In the genomic region with DNA sequence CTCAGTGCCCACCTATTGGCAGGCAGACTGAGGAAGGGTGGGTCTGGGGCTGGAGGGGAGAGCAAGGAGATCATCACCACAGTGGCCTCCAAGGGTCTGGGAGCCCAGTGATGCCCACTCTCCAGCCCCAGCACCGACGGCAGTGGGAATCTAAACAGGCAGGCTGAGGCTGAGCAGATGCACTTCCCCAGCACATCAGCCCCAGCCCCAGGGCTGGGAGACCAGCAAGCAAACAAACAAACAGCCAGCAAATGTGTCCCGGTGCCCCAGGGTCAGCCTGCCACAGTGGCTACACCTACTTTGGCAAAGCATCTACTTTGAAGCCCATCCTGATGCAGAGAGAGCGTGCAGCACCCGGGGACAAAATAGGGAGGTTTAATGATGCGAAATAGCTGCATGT, we compare ENCODE assay signal across 26 cellular contexts.
"Had no signal": no experiment of that assay in that cellular context is flagged by ENCODE, and none has a peak within 500 bp of the region (broad histone marks: within the 10 kb centered on the region; RNA-seq: fewer than 3 reads in every experiment).

No MANE protein-coding gene starts in this region.

- H3K9me3 Mint-ChIP-seq: dendritic cell treated with granulocyte-macrophage colony-stimulating factor and Interleukin-4, amounts not matched to agents 40 ng/mL and 50 ng/mL, for 4 days; endodermal cell; nephron had no signal

- H3K27ac ChIP-seq: ovary, right lobe of liver, testis, VCaP had no signal

- H3K4me3 Mint-ChIP-seq: activated naive CD8-positive, alpha-beta T cell; activated T-cell treated with anti-CD3 and anti-CD28 coated beads, Interleukin-2, amount 50 U/mL, for 72 hours; central memory CD8-positive, alpha-beta T cell; dendritic cell treated with granulocyte-macrophage colony-stimulating factor and Interleukin-4, amounts not matched to agents 40 ng/mL and 50 ng/mL, for 4 days; endodermal cell; nephron had no signal

- H3K4me1 ChIP-seq: right lobe of liver, testis had no signal

- H3K9me3 ChIP-seq: ovary, right lobe of liver, testis had no signal

- H3K4me1 Mint-ChIP-seq: nephron had no signal

- H3K36me3 Mint-ChIP-seq: activated naive CD8-positive, alpha-beta T cell had no signal

- H3K4me3 ChIP-seq: ovary, right lobe of liver, testis had no signal

- DNase-seq: activated CD4-positive, alpha-beta T cell treated with anti-CD3 and anti-CD28 coated beads for 4 hours; activated CD4-positive, alpha-beta T cell treated with anti-CD3 and anti-CD28 coated beads, Interleukin-2, amount 50 U/mL, for 4 hours; activated effector memory CD4-positive, alpha-beta T cell treated with Interleukin-2 at 50 U/mL for 16 hours; activated naive CD4-positive, alpha-beta T cell treated with Interleukin-2 at 50 U/mL for 16 hours; activated T-cell treated with anti-CD3 and anti-CD28 coated beads for 4 hours; activated T-cell treated with anti-CD3 and anti-CD28 coated beads, Interleukin-2, amount 50 U/mL, for 72 hours; anterior cingulate cortex; endodermal cell; foreskin fibroblast; head of caudate nucleus; hippocampal formation; left cardiac atrium; left ventricle myocardium superior; ovary; right lobe of liver; stimulated activated CD4-positive, alpha-beta T cell treated with anti-CD3 and anti-CD28 coated beads, Interleukin-12 subunit alpha, Interleukin-12 subunit beta, amount 100 ng/mL, for 4 hours; stimulated activated CD4-positive, alpha-beta T cell treated with anti-CD3 and anti-CD28 coated beads, Interleukin-4, amount 100 ng/mL, for 1 hour; stimulated activated naive CD8-positive, alpha-beta T cell treated with anti-CD3 and anti-CD28 coated beads, Interleukin-15, Interleukin-2, amounts not matched to agents 100 U/mL and 50 U/mL, for 24 hours; testis; trophoblast cell had no signal

- H3K27ac Mint-ChIP-seq: activated naive CD8-positive, alpha-beta T cell; activated T-cell treated with anti-CD3 and anti-CD28 coated beads, Interleukin-2, amount 50 U/mL, for 72 hours; dendritic cell treated with granulocyte-macrophage colony-stimulating factor and Interleukin-4, amounts not matched to agents 40 ng/mL and 50 ng/mL, for 4 days; endodermal cell; nephron; progenitor cell of endocrine pancreas had no signal

- H3K27me3 ChIP-seq: ovary, right lobe of liver, testis had no signal

- H3K36me3 ChIP-seq: ovary, right lobe of liver had no signal
